ENCODE assay signal across 8 cellular contexts in genomic region chr4:39975488-39976089, GRCh38. TPM values are rescaled to one million over a fixed set of nuclear protein-coding genes. Genes with fewer than 3 reads are reported as not detected.
DNase-seq lines count a peak whose midpoint lies in the region; ATAC-seq and TF ChIP-seq lines count a peak whose summit lies in the region.

No MANE protein-coding gene starts in this region.

- peaks cover 34% of the 10 kb centered on the region for H3K4me1 ChIP-seq in CD4-positive, CD25-positive, alpha-beta regulatory T cell (ENCODE audit: control insufficient read depth, insufficient read depth, low read length, poor library complexity, severe bottlenecking)

- H3K36me3 ChIP-seq in CD4-positive, CD25-positive, alpha-beta regulatory T cell (ENCODE audit: control insufficient read depth, insufficient read depth, low read length) = peaks cover 22% of the 10 kb centered on the region

- H3K27me3 ChIP-seq in CD4-positive, CD25-positive, alpha-beta regulatory T cell (ENCODE audit: control insufficient read depth, insufficient read depth, low read length) = no peaks in the 10 kb centered on the region

- peak overlapping the region; percentile 80 to 98 (median 90) for H3K4me3 Mint-ChIP-seq in CD4-positive, CD25-positive, alpha-beta regulatory T cell
- peak overlapping the region; percentile 93 for H3K4me3 Mint-ChIP-seq in natural killer cell treated with Interleukin-12 subunit alpha and Interleukin-12 subunit beta and Interleukin-15 and Interleukin-18, amount 100 ng/mL, for 72 hours

- H3K9me3 Mint-ChIP-seq in CD4-positive, CD25-positive, alpha-beta regulatory T cell = no peaks in the 10 kb centered on the region
- H3K9me3 Mint-ChIP-seq in natural killer cell treated with Interleukin-12 subunit alpha and Interleukin-12 subunit beta and Interleukin-15 and Interleukin-18, amount 100 ng/mL, for 72 hours = no peaks in the 10 kb centered on the region

- H3K27ac Mint-ChIP-seq in CD4-positive, CD25-positive, alpha-beta regulatory T cell = peak overlapping the region; percentile 47 to 94 (median 72)
- peak overlapping the region; percentile 80 to 91 for H3K27ac Mint-ChIP-seq in natural killer cell treated with Interleukin-12 subunit alpha and Interleukin-12 subunit beta and Interleukin-15 and Interleukin-18, amount 100 ng/mL, for 72 hours

- peak overlapping the region; percentile 82 for H3K4me3 ChIP-seq in CD4-positive, CD25-positive, alpha-beta regulatory T cell (ENCODE audit: low read depth, low read length)
- H3K4me3 ChIP-seq in choroid plexus epithelial cell (ENCODE audit: low read depth, low read length) = peak overlapping the region; percentile 89

- H3K36me3 Mint-ChIP-seq in CD4-positive, CD25-positive, alpha-beta regulatory T cell = peaks cover 21% of the 10 kb centered on the region
- peaks cover 20% of the 10 kb centered on the region for H3K36me3 Mint-ChIP-seq in natural killer cell treated with Interleukin-12 subunit alpha and Interleukin-12 subunit beta and Interleukin-15 and Interleukin-18, amount 100 ng/mL, for 72 hours

- no peak for DNase-seq in CD4-positive, CD25-positive, alpha-beta regulatory T cell
- DNase-seq in LHCN-M2 (ENCODE audit: low read depth) (peak; percentile 60), choroid plexus epithelial cell (ENCODE audit: low read depth) (peak; percentile 90), pons (ENCODE audit: low spot score) (no peak), DMS 273 treated with DMSO at 0.1 percent for 48 hours (lab: John Stamatoyannopoulos, UW) (no peak)
- no peak for DNase-seq in natural killer cell treated with Interleukin-12 subunit alpha and Interleukin-12 subunit beta and Interleukin-15 and Interleukin-18, amount 100 ng/mL, for 72 hours (ENCODE audit: low spot score)

- TF ChIP-seq CTCF in choroid plexus epithelial cell (conservative IDR thresholded peaks at IDR 0.05; ENCODE audit: low read depth, low read length) = no peak

- no peaks in the 10 kb centered on the region for H3K27me3 Mint-ChIP-seq in CD4-positive, CD25-positive, alpha-beta regulatory T cell
- H3K27me3 Mint-ChIP-seq in natural killer cell treated with Interleukin-12 subunit alpha and Interleukin-12 subunit beta and Interleukin-15 and Interleukin-18, amount 100 ng/mL, for 72 hours = no peaks in the 10 kb centered on the region

- no peaks in the 10 kb centered on the region for H3K9me3 ChIP-seq in CD4-positive, CD25-positive, alpha-beta regulatory T cell (ENCODE audit: control insufficient read depth in 2 of 2, low read length in 2 of 2)

- ATAC-seq in CD4-positive, CD25-positive, alpha-beta regulatory T cell (ENCODE audit: low read depth in 2 of 2) = no peak
- ATAC-seq in natural killer cell treated with Interleukin-12 subunit alpha and Interleukin-12 subunit beta and Interleukin-15 and Interleukin-18, amount 100 ng/mL, for 72 hours = no peak
- no peak for ATAC-seq in GM18498 (IDR thresholded peaks at IDR 0.05; ENCODE audit: unreplicated experiment)
- ATAC-seq in HG03139 (IDR thresholded peaks at IDR 0.05; ENCODE audit: unreplicated experiment) = no peak

- peaks cover 12 to 49% (median 28%) of the 10 kb centered on the region in 4 donors for H3K4me1 Mint-ChIP-seq in CD4-positive, CD25-positive, alpha-beta regulatory T cell
- H3K4me1 Mint-ChIP-seq in natural killer cell treated with Interleukin-12 subunit alpha and Interleukin-12 subunit beta and Interleukin-15 and Interleukin-18, amount 100 ng/mL, for 72 hours (ENCODE audit: low read depth in 2 of 2) = peaks cover 32 to 39% of the 10 kb centered on the region in 2 donors

- peak overlapping the region; percentile 90 for H3K27ac ChIP-seq in CD4-positive, CD25-positive, alpha-beta regulatory T cell (ENCODE audit: insufficient read depth, low read length, poor library complexity, severe bottlenecking)

RNA-seq across cellular contexts. Expression of gene PDS5A, which starts 2.1 kb away (rescaled TPM):
- total RNA-seq in CD4-positive, CD25-positive, alpha-beta regulatory T cell = 111 TPM
- polyA plus RNA-seq in CD4-positive, CD25-positive, alpha-beta regulatory T cell = 10 to 100 TPM; 25.2 to 35.0 (median 32.2) TPM
- 57.3 and 63.1 TPM in 2 replicates for total RNA-seq in LHCN-M2 (2014; rRNA removed)
- polyA plus RNA-seq in LHCN-M2 (2012) = 15.1 TPM
- 100 to 1,000 TPM in 1 of 2 donors, 10 to 100 TPM in 1; 84.4 to 150 TPM for total RNA-seq in natural killer cell treated with Interleukin-12 subunit alpha and Interleukin-12 subunit beta and Interleukin-15 and Interleukin-18, amount 100 ng/mL, for 72 hours

Comparison
In these comparisons a context has a peak if more than half of its experiments do, and no peak if none do; other contexts are left out.
1. DNase-seq: peak in LHCN-M2 (single experiment) and choroid plexus epithelial cell (single experiment); none in CD4-positive, CD25-positive, alpha-beta regulatory T cell (0 of 3), natural killer cell treated with Interleukin-12 subunit alpha and Interleukin-12 subunit beta and Interleukin-15 and Interleukin-18, amount 100 ng/mL, for 72 hours (single experiment), pons (single experiment) and DMS 273 treated with DMSO at 0.1 percent for 48 hours (single experiment).